In genomic region chr22:46309526-46310085, GRCh38 we compare ENCODE assay signal across 1 cellular context.
TF ChIP-seq lines count a peak whose summit lies in the region.

No MANE protein-coding gene starts in this region.

TF ChIP-seq in HepG2, 621 proteins besides CTCF, POLR2A, EP300 and RAD21:
- TF ChIP-seq ZNF691 (CRISPR knock-in tag; IDR thresholded peaks at IDR 0.05; ENCODE audit: borderline replicate concordance, low read depth) (no peak), ZNF383 (CRISPR knock-in tag; IDR thresholded peaks at IDR 0.05; ENCODE audit: borderline replicate concordance) (no peak), ZNF670 (CRISPR knock-in tag; IDR thresholded peaks at IDR 0.05; ENCODE audit: borderline replicate concordance) (no peak), AGO2 (optimal IDR thresholded peaks at IDR 0.05; ENCODE audit: low read depth, low read length) (peak; percentile 26)
